In the genomic region with DNA sequence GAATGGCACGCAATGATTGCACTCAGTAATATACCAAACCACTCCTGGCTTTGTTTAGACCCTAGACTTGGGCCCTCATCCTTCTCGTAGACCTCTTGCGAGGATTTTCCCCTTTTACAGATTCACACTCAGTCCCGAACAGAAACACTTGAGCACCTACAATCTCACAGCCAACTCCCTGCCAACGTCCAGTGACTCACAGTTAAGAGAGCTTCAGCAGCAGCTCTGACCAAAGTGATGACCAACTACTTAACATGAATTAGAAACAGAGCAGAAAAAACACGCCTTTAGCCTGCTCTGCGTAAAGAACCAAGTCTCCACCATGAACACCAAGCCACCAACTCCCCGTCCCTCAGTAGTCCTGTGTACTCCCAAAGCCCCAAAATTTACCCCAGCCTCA, we compare ENCODE assay signal across 1 cellular context.
TF ChIP-seq lines count a peak whose summit lies in the region.

No MANE protein-coding gene starts in this region.

TF ChIP-seq in GM12878, 131 proteins besides CTCF, POLR2A, EP300 and RAD21:
- TF ChIP-seq, protein P1, sequence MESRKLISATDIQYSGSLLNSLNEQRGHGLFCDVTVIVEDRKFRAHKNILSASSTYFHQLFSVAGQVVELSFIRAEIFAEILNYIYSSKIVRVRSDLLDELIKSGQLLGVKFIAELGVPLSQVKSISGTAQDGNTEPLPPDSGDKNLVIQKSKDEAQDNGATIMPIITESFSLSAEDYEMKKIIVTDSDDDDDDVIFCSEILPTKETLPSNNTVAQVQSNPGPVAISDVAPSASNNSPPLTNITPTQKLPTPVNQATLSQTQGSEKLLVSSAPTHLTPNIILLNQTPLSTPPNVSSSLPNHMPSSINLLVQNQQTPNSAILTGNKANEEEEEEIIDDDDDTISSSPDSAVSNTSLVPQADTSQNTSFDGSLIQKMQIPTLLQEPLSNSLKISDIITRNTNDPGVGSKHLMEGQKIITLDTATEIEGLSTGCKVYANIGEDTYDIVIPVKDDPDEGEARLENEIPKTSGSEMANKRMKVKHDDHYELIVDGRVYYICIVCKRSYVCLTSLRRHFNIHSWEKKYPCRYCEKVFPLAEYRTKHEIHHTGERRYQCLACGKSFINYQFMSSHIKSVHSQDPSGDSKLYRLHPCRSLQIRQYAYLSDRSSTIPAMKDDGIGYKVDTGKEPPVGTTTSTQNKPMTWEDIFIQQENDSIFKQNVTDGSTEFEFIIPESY (IDR thresholded peaks at IDR 0.05) = no peak
- TF ChIP-seq TCF7 (IDR thresholded peaks at IDR 0.05; ENCODE audit: borderline replicate concordance) (no peak), ZNF384 (IDR thresholded peaks at IDR 0.05; ENCODE audit: borderline replicate concordance, low read depth, low read length) (no peak), ELK1 (IDR thresholded peaks at IDR 0.05; ENCODE audit: low read depth, low read length) (no peak), BCL11A (IDR thresholded peaks at IDR 0.05; ENCODE audit: low read depth, low read length) (no peak), NR2F1 (conservative IDR thresholded peaks at IDR 0.05) (no peak), BMI1 (IDR thresholded peaks at IDR 0.05; ENCODE audit: borderline replicate concordance) (no peak), E2F8 (IDR thresholded peaks at IDR 0.05; ENCODE audit: low read depth, partially characterized antibody) (no peak), NBN (IDR thresholded peaks at IDR 0.05) (no peak), RELA (IDR thresholded peaks at IDR 0.05; ENCODE audit: borderline replicate concordance, partially characterized antibody) (no peak), ZNF687 (IDR thresholded peaks at IDR 0.05) (no peak), CHD2 (IDR thresholded peaks at IDR 0.05; ENCODE audit: borderline replicate concordance, low read depth, low read length) (no peak), ZBED1 (IDR thresholded peaks at IDR 0.05; ENCODE audit: borderline replicate concordance) (no peak)
- TF ChIP-seq, protein P2, sequence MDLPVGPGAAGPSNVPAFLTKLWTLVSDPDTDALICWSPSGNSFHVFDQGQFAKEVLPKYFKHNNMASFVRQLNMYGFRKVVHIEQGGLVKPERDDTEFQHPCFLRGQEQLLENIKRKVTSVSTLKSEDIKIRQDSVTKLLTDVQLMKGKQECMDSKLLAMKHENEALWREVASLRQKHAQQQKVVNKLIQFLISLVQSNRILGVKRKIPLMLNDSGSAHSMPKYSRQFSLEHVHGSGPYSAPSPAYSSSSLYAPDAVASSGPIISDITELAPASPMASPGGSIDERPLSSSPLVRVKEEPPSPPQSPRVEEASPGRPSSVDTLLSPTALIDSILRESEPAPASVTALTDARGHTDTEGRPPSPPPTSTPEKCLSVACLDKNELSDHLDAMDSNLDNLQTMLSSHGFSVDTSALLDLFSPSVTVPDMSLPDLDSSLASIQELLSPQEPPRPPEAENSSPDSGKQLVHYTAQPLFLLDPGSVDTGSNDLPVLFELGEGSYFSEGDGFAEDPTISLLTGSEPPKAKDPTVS (IDR thresholded peaks at IDR 0.05; ENCODE audit: low read depth, low read length) = no peak
- TF ChIP-seq, protein P3, sequence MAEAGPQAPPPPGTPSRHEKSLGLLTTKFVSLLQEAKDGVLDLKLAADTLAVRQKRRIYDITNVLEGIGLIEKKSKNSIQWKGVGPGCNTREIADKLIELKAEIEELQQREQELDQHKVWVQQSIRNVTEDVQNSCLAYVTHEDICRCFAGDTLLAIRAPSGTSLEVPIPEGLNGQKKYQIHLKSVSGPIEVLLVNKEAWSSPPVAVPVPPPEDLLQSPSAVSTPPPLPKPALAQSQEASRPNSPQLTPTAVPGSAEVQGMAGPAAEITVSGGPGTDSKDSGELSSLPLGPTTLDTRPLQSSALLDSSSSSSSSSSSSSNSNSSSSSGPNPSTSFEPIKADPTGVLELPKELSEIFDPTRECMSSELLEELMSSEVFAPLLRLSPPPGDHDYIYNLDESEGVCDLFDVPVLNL (IDR thresholded peaks at IDR 0.05; ENCODE audit: low read depth, low read length) = no peak
